18 cellular contexts compared by ENCODE assay signal in the genomic region with DNA sequence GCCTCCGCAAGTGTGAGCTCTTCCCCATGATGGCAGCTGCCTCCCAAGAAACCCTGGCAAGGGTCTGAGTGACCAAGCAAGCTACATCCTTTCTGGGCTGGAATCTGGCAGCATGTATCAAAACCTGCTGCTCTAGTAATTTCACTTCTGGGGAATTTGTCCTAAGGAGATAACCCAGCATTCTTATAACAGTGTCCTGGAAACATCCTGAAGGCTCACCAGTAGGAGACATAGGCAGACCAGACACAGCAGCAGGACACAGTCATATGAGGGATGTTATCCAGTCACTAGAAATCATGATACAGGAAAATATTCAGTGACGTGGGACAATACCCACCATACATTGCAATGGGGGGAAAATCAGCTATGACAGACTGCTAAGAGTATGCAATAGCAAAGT.
DNase-seq lines count a peak whose midpoint lies in the region; ATAC-seq and TF ChIP-seq lines count a peak whose summit lies in the region.
"Had no signal": no experiment of that assay in that cellular context is flagged by ENCODE, and none has a peak within 500 bp of the region (broad histone marks: within the 10 kb centered on the region; RNA-seq: fewer than 3 reads in every experiment).

No MANE protein-coding gene starts in this region.

- H4K12ac ChIP-seq in trophoblast cell (ENCODE audit: low read depth, low read length): no peak overlapping the region

- H3K18ac ChIP-seq in trophoblast cell (ENCODE audit: low read length): no peak overlapping the region

- H3K79me1 ChIP-seq in trophoblast cell (ENCODE audit: low read length): no peaks in the 10 kb centered on the region

- no peak overlapping the region for H2BK5ac ChIP-seq in trophoblast cell (ENCODE audit: low read depth, low read length, poor library complexity)

- 90% methylated on average over 2 of the region's 2 CpGs for WGBS in esophagus muscularis mucosa
- WGBS in trophoblast cell (ENCODE audit: extremely low coverage, insufficient coverage, insufficient read length): no CpG with 5 or more reads among the region's 2 CpGs

- H3K4me3 ChIP-seq in esophagus muscularis mucosa (no peak overlapping the region), trophoblast cell (ENCODE audit: low read depth, low read length) (no peak overlapping the region)
- H3K4me3 ChIP-seq: BLaER1 treated with 17β-estradiol and CSF1 and Interleukin-3, amounts not matched to agents 10 nM and 100 nM had no signal

- no peak for TF ChIP-seq POLR2A in esophagus muscularis mucosa (IDR thresholded peaks at IDR 0.05; ENCODE audit: low read depth)

- H4K91ac ChIP-seq in trophoblast cell (ENCODE audit: low read depth, low read length): no peak overlapping the region

- TF ChIP-seq CTCF in esophagus muscularis mucosa (IDR thresholded peaks at IDR 0.05): no peak

- no peak overlapping the region for H3K4me3 Mint-ChIP-seq in activated CD4-positive, alpha-beta T cell treated with anti-CD3 and anti-CD28 coated beads, Interleukin-2, amount 10 ng/mL, durations not matched to agents 24 days and 14 days
- H3K4me3 Mint-ChIP-seq in activated CD4-positive, alpha-beta T cell treated with anti-CD3 and anti-CD28 coated beads for 36 hours: no peak overlapping the region
- H3K4me3 Mint-ChIP-seq: B cell; CD4-positive, alpha-beta T cell; CD8-positive, alpha-beta T cell had no signal

- H2AFZ ChIP-seq in trophoblast cell (ENCODE audit: insufficient read depth, low read length, poor library complexity): no peak overlapping the region

- H3K14ac ChIP-seq in trophoblast cell (ENCODE audit: low read length): no peak overlapping the region

- no peak overlapping the region for H3K27ac Mint-ChIP-seq in activated CD4-positive, alpha-beta T cell treated with anti-CD3 and anti-CD28 coated beads, Interleukin-2, amount 10 ng/mL, durations not matched to agents 24 days and 14 days
- H3K27ac Mint-ChIP-seq in activated CD4-positive, alpha-beta T cell treated with anti-CD3 and anti-CD28 coated beads for 36 hours: no peak overlapping the region
- H3K27ac Mint-ChIP-seq: B cell; CD4-positive, alpha-beta T cell; CD8-positive, alpha-beta T cell had no signal

- H3K9me3 ChIP-seq in esophagus muscularis mucosa (no peaks in the 10 kb centered on the region), trophoblast cell (ENCODE audit: insufficient read depth, low read depth, low read length) (peaks cover 4% of the 10 kb centered on the region)
- H3K9me3 ChIP-seq: BLaER1 treated with 17β-estradiol and CSF1 and Interleukin-3, amounts not matched to agents 10 nM and 100 nM; Caco-2 had no signal

- no peak overlapping the region for H3K23ac ChIP-seq in trophoblast cell (ENCODE audit: low read length)

- no peak overlapping the region for H3K4ac ChIP-seq in trophoblast cell (ENCODE audit: low read depth, low read length)

- H3K79me2 ChIP-seq in trophoblast cell (ENCODE audit: control insufficient read depth, insufficient read depth, low read length, poor library complexity): no peaks in the 10 kb centered on the region

- H3K36me3 ChIP-seq in esophagus muscularis mucosa (no peaks in the 10 kb centered on the region), trophoblast cell (ENCODE audit: control insufficient read depth in 1 of 2, insufficient read depth in 2 of 2, low read length in 2 of 2) (no peaks in the 10 kb centered on the region)
- H3K36me3 ChIP-seq: BLaER1 treated with 17β-estradiol and CSF1 and Interleukin-3, amounts not matched to agents 10 nM and 100 nM had no signal

- H4K8ac ChIP-seq in trophoblast cell (ENCODE audit: low read depth, low read length): no peak overlapping the region

- H3K4me2 ChIP-seq in trophoblast cell (ENCODE audit: low read length): no peak overlapping the region
- H3K4me2 ChIP-seq: BLaER1 treated with 17β-estradiol and CSF1 and Interleukin-3, amounts not matched to agents 10 nM and 100 nM had no signal

- ATAC-seq in activated CD4-positive, alpha-beta T cell treated with anti-CD3 and anti-CD28 coated beads for 36 hours: no peak
- ATAC-seq: CD8-positive, alpha-beta T cell had no signal

- peaks cover 4% of the 10 kb centered on the region for H3K27me3 Mint-ChIP-seq in activated CD4-positive, alpha-beta T cell treated with anti-CD3 and anti-CD28 coated beads, Interleukin-2, amount 10 ng/mL, durations not matched to agents 24 days and 14 days
- H3K27me3 Mint-ChIP-seq in activated CD4-positive, alpha-beta T cell treated with anti-CD3 and anti-CD28 coated beads for 36 hours: no peaks in the 10 kb centered on the region
- H3K27me3 Mint-ChIP-seq: CD4-positive, alpha-beta T cell had no signal

- CTCF ChIA-PET in activated CD4-positive, alpha-beta T cell treated with anti-CD3 and anti-CD28 coated beads for 36 hours (lab: Charles Lee): interaction anchor here (1.3 kb wide), 1 partner anchor 16 kb away, joined by 3 read pairs; no protein-coding TSS in a partner anchor

- peaks cover 0 to 5% (median 1%) of the 10 kb centered on the region in 4 donors for H3K4me1 ChIP-seq in esophagus muscularis mucosa
- H3K4me1 ChIP-seq in trophoblast cell (ENCODE audit: control insufficient read depth in 1 of 2, insufficient read depth in 2 of 2, low read length in 2 of 2): no peaks in the 10 kb centered on the region
- H3K4me1 ChIP-seq: BLaER1 treated with 17β-estradiol and CSF1 and Interleukin-3, amounts not matched to agents 10 nM and 100 nM had no signal

- no peak overlapping the region for H3K9ac ChIP-seq in trophoblast cell (ENCODE audit: low read length)
- H3K9ac ChIP-seq: BLaER1 treated with 17β-estradiol and CSF1 and Interleukin-3, amounts not matched to agents 10 nM and 100 nM had no signal

- intact Hi-C loops in activated CD4-positive, alpha-beta T cell treated with anti-CD3 and anti-CD28 coated beads, Interleukin-2, amount 10 ng/mL, durations not matched to agents 24 days and 14 days (cut with micrococcal nuclease): no loop called here
- intact Hi-C loops in activated CD4-positive, alpha-beta T cell treated with anti-CD3 and anti-CD28 coated beads for 36 hours (cut with DNase I, micrococcal nuclease): no loop called here
- intact Hi-C loops in esophagus muscularis mucosa (cut with DNase I): no loop called here

- no peak for TF ChIP-seq EP300 in esophagus muscularis mucosa (IDR thresholded peaks at IDR 0.05)

- H3K36me3 Mint-ChIP-seq in activated CD4-positive, alpha-beta T cell treated with anti-CD3 and anti-CD28 coated beads, Interleukin-2, amount 10 ng/mL, durations not matched to agents 24 days and 14 days (ENCODE audit: low read depth): no peaks in the 10 kb centered on the region
- no peaks in the 10 kb centered on the region for H3K36me3 Mint-ChIP-seq in activated CD4-positive, alpha-beta T cell treated with anti-CD3 and anti-CD28 coated beads for 36 hours (ENCODE audit: low read depth)
- H3K36me3 Mint-ChIP-seq: CD8-positive, alpha-beta T cell had no signal

- H3K27me3 ChIP-seq in esophagus muscularis mucosa (no peaks in the 10 kb centered on the region), trophoblast cell (ENCODE audit: insufficient read depth, low read length) (no peaks in the 10 kb centered on the region)
- H3K27me3 ChIP-seq: BLaER1 treated with 17β-estradiol and CSF1 and Interleukin-3, amounts not matched to agents 10 nM and 100 nM had no signal

- no peaks in the 10 kb centered on the region for H3K4me1 Mint-ChIP-seq in activated CD4-positive, alpha-beta T cell treated with anti-CD3 and anti-CD28 coated beads, Interleukin-2, amount 10 ng/mL, durations not matched to agents 24 days and 14 days
- H3K4me1 Mint-ChIP-seq in activated CD4-positive, alpha-beta T cell treated with anti-CD3 and anti-CD28 coated beads for 36 hours: peaks cover 3% of the 10 kb centered on the region
- H3K4me1 Mint-ChIP-seq: B cell had no signal

- H3K9me3 Mint-ChIP-seq in activated CD4-positive, alpha-beta T cell treated with anti-CD3 and anti-CD28 coated beads, Interleukin-2, amount 10 ng/mL, durations not matched to agents 24 days and 14 days: no peaks in the 10 kb centered on the region
- H3K9me3 Mint-ChIP-seq in activated CD4-positive, alpha-beta T cell treated with anti-CD3 and anti-CD28 coated beads for 36 hours (ENCODE audit: low read depth): no peaks in the 10 kb centered on the region
- H3K9me3 Mint-ChIP-seq: CD4-positive, alpha-beta T cell; CD8-positive, alpha-beta T cell had no signal

- no peak overlapping the region for H2AK5ac ChIP-seq in trophoblast cell (ENCODE audit: low read length)

- no peak overlapping the region for H3K27ac ChIP-seq in esophagus muscularis mucosa (replicated peaks in 1 of 4)
- no peak overlapping the region for H3K27ac ChIP-seq in trophoblast cell (ENCODE audit: low read depth, low read length)
- H3K27ac ChIP-seq: BLaER1 treated with 17β-estradiol and CSF1 and Interleukin-3, amounts not matched to agents 10 nM and 100 nM had no signal

- POLR2A ChIA-PET in activated CD4-positive, alpha-beta T cell treated with anti-CD3 and anti-CD28 coated beads for 36 hours (lab: Charles Lee): no interaction called here

- H2BK12ac ChIP-seq in trophoblast cell (ENCODE audit: low read length): no peak overlapping the region

- no peak overlapping the region for H2BK120ac ChIP-seq in trophoblast cell (ENCODE audit: insufficient read depth, low read length, poor library complexity)

- DNase-seq in activated CD4-positive, alpha-beta T cell treated with anti-CD3 and anti-CD28 coated beads, Interleukin-2, amount 10 ng/mL, durations not matched to agents 24 days and 14 days: peak; percentile 44
- no peak for DNase-seq in activated CD4-positive, alpha-beta T cell treated with anti-CD3 and anti-CD28 coated beads for 36 hours
- peak; percentile 2 for DNase-seq in AG20443 (ENCODE audit: low spot score)
- peak; percentile 55 for DNase-seq in esophagus muscularis mucosa (ENCODE audit: extremely low spot score)
- peak; percentile 88 to 97 for DNase-seq in trophoblast cell
- DNase-seq in NCI-H1417 (lab: John Stamatoyannopoulos, UW): no peak
- no peak for DNase-seq in HT-29 (ENCODE audit: low spot score)
- DNase-seq in OCI-M2 (lab: John Stamatoyannopoulos, UW; ENCODE audit: unreplicated experiment): no peak
- DNase-seq: 8988T; ACHN; AML-193; Caco-2; Calu3; CD4-positive, alpha-beta T cell; CD8-positive, alpha-beta T cell; GF-D8 had no signal

Comparison
In these comparisons a context has a peak if more than half of its experiments do, and no peak if none do; other contexts are left out.
1. DNase-seq: peak in activated CD4-positive, alpha-beta T cell treated with anti-CD3 and anti-CD28 coated beads, Interleukin-2, amount 10 ng/mL, durations not matched to agents 24 days and 14 days (single experiment), AG20443 (single experiment), esophagus muscularis mucosa (single experiment) and trophoblast cell (2 of 2); none in activated CD4-positive, alpha-beta T cell treated with anti-CD3 and anti-CD28 coated beads for 36 hours (single experiment), NCI-H1417 (0 of 3), HT-29 (single experiment) and OCI-M2 (single experiment).